21 cellular contexts compared by ENCODE assay signal in genomic region chr14:33230016-33230415, GRCh38.
DNase-seq lines count a peak whose midpoint lies in the region; ATAC-seq, FAIRE-seq and TF ChIP-seq lines count a peak whose summit lies in the region.
"Had no signal": no experiment of that assay in that cellular context is flagged by ENCODE, and none has a peak within 500 bp of the region (broad histone marks: within the 10 kb centered on the region; RNA-seq: fewer than 3 reads in every experiment).

No MANE protein-coding gene starts in this region.

- WGBS in mesenchymal stem cell, result 27% methylated on average over 3 of the region's 3 CpGs
- 42 to 52% methylated on average over 3 of the region's 3 CpGs for WGBS in pancreas, 2 donors

- no peak overlapping the region for H2BK12ac ChIP-seq in mesenchymal stem cell (ENCODE audit: low read length in 2 of 2)

- no peak for TF ChIP-seq CTCF in brain (conservative IDR thresholded peaks at IDR 0.05)
- no peak for TF ChIP-seq CTCF in pancreas (IDR thresholded peaks at IDR 0.05)
- no peak for TF ChIP-seq CTCF in CD8-positive, alpha-beta T cell (IDR thresholded peaks at IDR 0.05)

- intact Hi-C loops in pancreas (cut with DNase I), result no loop called here
- intact Hi-C loops in CD8-positive, alpha-beta T cell (cut with DNase I, micrococcal nuclease), result no loop called here

- H4K91ac ChIP-seq in mesenchymal stem cell (ENCODE audit: low read length), result no peak overlapping the region

- no peaks in the 10 kb centered on the region for H3K36me3 ChIP-seq in mesenchymal stem cell (ENCODE audit: control insufficient read depth in 1 of 2, insufficient read depth in 2 of 2, low read depth in 1 of 2, low read length in 2 of 2)
- H3K36me3 ChIP-seq in pancreas, result no peaks in the 10 kb centered on the region
- no peaks in the 10 kb centered on the region for H3K36me3 ChIP-seq in CD8-positive, alpha-beta T cell (ENCODE audit: insufficient read depth, low read length)
- H3K36me3 ChIP-seq: BLaER1 treated with 17β-estradiol and CSF1 and Interleukin-3, amounts not matched to agents 10 nM and 100 nM had no signal

- H2BK5ac ChIP-seq in mesenchymal stem cell (ENCODE audit: low read depth, low read length, poor library complexity, severe bottlenecking), result no peak overlapping the region

- H3K4me2 ChIP-seq in mesenchymal stem cell (ENCODE audit: low read length, poor library complexity, severe bottlenecking), result no peak overlapping the region
- H3K4me2 ChIP-seq: A549 had no signal

- peaks cover 73% of the 10 kb centered on the region for H3K4me1 Mint-ChIP-seq in brain
- no peaks in the 10 kb centered on the region for H3K4me1 Mint-ChIP-seq in CD8-positive, alpha-beta T cell (ENCODE audit: low read depth)
- H3K4me1 Mint-ChIP-seq: CD8-positive, alpha-beta memory T cell; IgD-negative memory B cell had no signal

- no peak overlapping the region for H3K23ac ChIP-seq in mesenchymal stem cell (ENCODE audit: low read length in 2 of 2)

- H3K27ac ChIP-seq in mesenchymal stem cell (ENCODE audit: low read length, poor library complexity, severe bottlenecking), result no peak overlapping the region
- no peak overlapping the region for H3K27ac ChIP-seq in pancreas
- H3K27ac ChIP-seq in CD8-positive, alpha-beta T cell (ENCODE audit: low read depth, low read length), result no peak overlapping the region
- H3K27ac ChIP-seq: A549; BLaER1 treated with 17β-estradiol and CSF1 and Interleukin-3, amounts not matched to agents 10 nM and 100 nM; GM23248 had no signal

- CTCF ChIA-PET in CD8-positive, alpha-beta T cell (lab: Charles Lee), result no interaction called here

- H3K27me3 Mint-ChIP-seq in brain, result no peaks in the 10 kb centered on the region
- H3K27me3 Mint-ChIP-seq in CD8-positive, alpha-beta T cell (ENCODE audit: low read depth), result no peaks in the 10 kb centered on the region
- H3K27me3 Mint-ChIP-seq: CD8-positive, alpha-beta memory T cell; IgD-negative memory B cell had no signal

- H2BK120ac ChIP-seq in mesenchymal stem cell (ENCODE audit: low read depth, low read length), result no peak overlapping the region

- H3K27ac Mint-ChIP-seq in brain, result peak overlapping the region in 2 of 5 experiments; percentile 52 to 92
- H3K27ac Mint-ChIP-seq in CD8-positive, alpha-beta T cell, result no peak overlapping the region
- H3K27ac Mint-ChIP-seq: CD8-positive, alpha-beta memory T cell; IgD-negative memory B cell had no signal

- H3K9me3 ChIP-seq in mesenchymal stem cell (ENCODE audit: control insufficient read depth, low read length), result no peaks in the 10 kb centered on the region
- H3K9me3 ChIP-seq in pancreas, result no peaks in the 10 kb centered on the region
- H3K9me3 ChIP-seq in CD8-positive, alpha-beta T cell (ENCODE audit: low read length), result no peaks in the 10 kb centered on the region
- H3K9me3 ChIP-seq: A549; BLaER1 treated with 17β-estradiol and CSF1 and Interleukin-3, amounts not matched to agents 10 nM and 100 nM had no signal

- peak; percentile 14 for DNase-seq in NCI-H748 (lab: John Stamatoyannopoulos, UW; ENCODE audit: unreplicated experiment)
- DNase-seq in NCI-H748 treated with DMSO at 0.1 percent for 48 hours (lab: John Stamatoyannopoulos, UW), result no peak
- DNase-seq in mesenchymal stem cell, result peak; percentile 40
- DNase-seq in kidney tubule cell (ENCODE audit: low spot score), result no peak
- DNase-seq in pancreas, result no peak
- DNase-seq in CD8-positive, alpha-beta T cell, result no peak
- DNase-seq: CD8-positive, alpha-beta memory T cell; DMS53; MM.1S; NCI-H2081 treated with DMSO at 0.1 percent for 48 hours; NCI-H524 treated with DMSO at 0.1 percent for 48 hours had no signal

- H3K79me1 ChIP-seq in mesenchymal stem cell (replicated peaks; ENCODE audit: low read length, poor library complexity, severe bottlenecking), result no peaks in the 10 kb centered on the region

- H2AK5ac ChIP-seq in mesenchymal stem cell (ENCODE audit: low read length, severe bottlenecking), result no peak overlapping the region

- H3K4me3 Mint-ChIP-seq in brain, result peak overlapping the region in 3 of 5 experiments; percentile 20 to 49 (median 42)
- no peak overlapping the region for H3K4me3 Mint-ChIP-seq in CD8-positive, alpha-beta T cell
- H3K4me3 Mint-ChIP-seq: CD8-positive, alpha-beta memory T cell; IgD-negative memory B cell had no signal

- H3K27me3 ChIP-seq in mesenchymal stem cell (ENCODE audit: control insufficient read depth in 1 of 2, insufficient read depth in 1 of 2, low read length in 2 of 2) (peaks cover 0 to 7% of the 10 kb centered on the region in 2 experiments), pancreas (no peaks in the 10 kb centered on the region)
- no peaks in the 10 kb centered on the region for H3K27me3 ChIP-seq in CD8-positive, alpha-beta T cell (ENCODE audit: insufficient read depth, low read length)
- H3K27me3 ChIP-seq: BLaER1 treated with 17β-estradiol and CSF1 and Interleukin-3, amounts not matched to agents 10 nM and 100 nM had no signal

- H2BK15ac ChIP-seq in mesenchymal stem cell (ENCODE audit: low read depth, poor library complexity, severe bottlenecking), result no peak overlapping the region

- H3K36me3 Mint-ChIP-seq in brain, result no peaks in the 10 kb centered on the region
- no peaks in the 10 kb centered on the region for H3K36me3 Mint-ChIP-seq in CD8-positive, alpha-beta T cell
- H3K36me3 Mint-ChIP-seq: CD8-positive, alpha-beta memory T cell; IgD-negative memory B cell had no signal

- POLR2A ChIA-PET in CD8-positive, alpha-beta T cell (lab: Charles Lee), result no interaction called here

- peak overlapping the region in 1 of 2 experiments; percentile 37 for H3K4ac ChIP-seq in mesenchymal stem cell (ENCODE audit: low read depth in 1 of 2, low read length in 2 of 2)

- H4K8ac ChIP-seq in mesenchymal stem cell (ENCODE audit: low read length), result no peak overlapping the region

- no peak overlapping the region for H2AFZ ChIP-seq in mesenchymal stem cell (ENCODE audit: low read depth, low read length)
- H2AFZ ChIP-seq: GM23248 had no signal

- H3K9ac ChIP-seq in mesenchymal stem cell (ENCODE audit: low read length), result no peak overlapping the region
- H3K9ac ChIP-seq: BLaER1 treated with 17β-estradiol and CSF1 and Interleukin-3, amounts not matched to agents 10 nM and 100 nM; GM23248 had no signal

- H3K9me3 Mint-ChIP-seq in brain, result no peaks in the 10 kb centered on the region
- H3K9me3 Mint-ChIP-seq in CD8-positive, alpha-beta T cell, result peaks cover 3% of the 10 kb centered on the region

- no peak for ATAC-seq in pancreas
- no peak for ATAC-seq in CD8-positive, alpha-beta T cell
- ATAC-seq in GM18502 (IDR thresholded peaks at IDR 0.05; ENCODE audit: poor library complexity, unreplicated experiment), result no peak
- ATAC-seq: A549, Right ventricle myocardium inferior had no signal

- no peak overlapping the region for H3K14ac ChIP-seq in mesenchymal stem cell (ENCODE audit: low read length in 2 of 2)

- H3K4me1 ChIP-seq in mesenchymal stem cell (ENCODE audit: control insufficient read depth, insufficient read depth, low read depth, low read length), result no peaks in the 10 kb centered on the region
- no peaks in the 10 kb centered on the region for H3K4me1 ChIP-seq in pancreas
- H3K4me1 ChIP-seq in CD8-positive, alpha-beta T cell (ENCODE audit: insufficient read depth, low read length), result no peaks in the 10 kb centered on the region
- H3K4me1 ChIP-seq: A549 had no signal

- H3K4me3 ChIP-seq in mesenchymal stem cell (ENCODE audit: insufficient read depth in 1 of 2, low read depth in 1 of 2, low read length in 2 of 2) (no peak overlapping the region), pancreas (no peak overlapping the region)
- H3K4me3 ChIP-seq in CD8-positive, alpha-beta T cell (ENCODE audit: low read depth, low read length), result no peak overlapping the region
- H3K4me3 ChIP-seq: A549; BLaER1 treated with 17β-estradiol and CSF1 and Interleukin-3, amounts not matched to agents 10 nM and 100 nM; GM23248 had no signal

- FAIRE-seq in pancreas (lab: Jason Lieb, UNC), result no peak
- FAIRE-seq: A549, GM12891, GM18507, RCC 7860 had no signal

- H3K18ac ChIP-seq in mesenchymal stem cell (ENCODE audit: low read depth in 1 of 2, low read length in 2 of 2), result peak overlapping the region in 1 of 2 experiments; percentile 34

Comparison
In these comparisons a context has a peak if more than half of its experiments do, and no peak if none do; other contexts are left out.
1. DNase-seq: peak in NCI-H748 (single experiment) and mesenchymal stem cell (single experiment); none in NCI-H748 treated with DMSO at 0.1 percent for 48 hours (single experiment), kidney tubule cell (single experiment), pancreas (0 of 6) and CD8-positive, alpha-beta T cell (0 of 7).